ENCODE assay signal across 11 cellular contexts in the genomic region with DNA sequence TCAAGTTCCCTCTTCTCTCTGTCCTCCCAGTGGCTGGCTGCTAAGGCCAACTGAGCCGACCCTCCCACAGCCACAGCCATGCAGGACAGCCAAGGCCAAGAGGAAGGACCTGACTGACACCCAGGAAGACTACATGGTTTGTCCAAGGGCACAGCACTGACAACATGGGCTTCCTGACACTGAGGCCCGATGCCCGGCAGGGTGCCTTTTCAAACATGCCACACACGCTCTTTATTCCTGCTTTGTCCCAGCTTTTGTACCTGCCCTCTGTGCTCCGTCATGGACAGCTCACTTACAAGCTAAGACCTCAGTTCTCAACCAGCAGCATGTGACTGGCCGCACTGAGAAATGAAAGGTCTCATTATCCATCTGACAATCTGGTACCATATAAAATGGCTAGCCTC. TPM values are rescaled to one million over a fixed set of nuclear protein-coding genes. Genes with fewer than 3 reads are reported as not detected.
DNase-seq lines count a peak whose midpoint lies in the region; ATAC-seq and TF ChIP-seq lines count a peak whose summit lies in the region.
"Had no signal": no experiment of that assay in that cellular context is flagged by ENCODE, and none has a peak within 500 bp of the region (broad histone marks: within the 10 kb centered on the region; RNA-seq: fewer than 3 reads in every experiment).

No MANE protein-coding gene starts in this region.

- H3K9me3 ChIP-seq in right atrium auricular region = no peaks in the 10 kb centered on the region
- H3K9me3 ChIP-seq in skeletal muscle tissue (ENCODE audit: control insufficient read depth in 3 of 3, low read length in 3 of 3) = no peaks in the 10 kb centered on the region
- no peaks in the 10 kb centered on the region for H3K9me3 ChIP-seq in CD8-positive, alpha-beta T cell (ENCODE audit: low read length)

- H3K4me3 ChIP-seq in right atrium auricular region = no peak overlapping the region
- H3K4me3 ChIP-seq in skeletal muscle tissue (ENCODE audit: low read length in 3 of 3) = peak overlapping the region in 1 of 3 donors; percentile 14
- no peak overlapping the region for H3K4me3 ChIP-seq in CD8-positive, alpha-beta T cell (ENCODE audit: low read depth, low read length)

- POLR2A ChIA-PET in activated B cell treated with CpG ODN at 0.5 μM for 24 hours (lab: Charles Lee) = interaction anchor here (0.6 to 4.2 kb wide), 5 partner anchors 46 to 288 kb away, joined by 5 to 48 read pairs (median 6); partner anchors contain the start of genes POLG2 and TEX2
- POLR2A ChIA-PET in CD8-positive, alpha-beta T cell (lab: Charles Lee) = interaction anchor here (0.6 to 1.3 kb wide), 2 partner anchors 11 to 72 kb away, joined by 3 to 4 read pairs; no protein-coding TSS in a partner anchor

- H3K9ac ChIP-seq in skeletal muscle tissue (ENCODE audit: low read depth in 1 of 3, low read length in 3 of 3) = peak overlapping the region in 2 of 3 donors; percentile 16 to 79

- H3K27me3 ChIP-seq in right atrium auricular region = no peaks in the 10 kb centered on the region
- H3K27me3 ChIP-seq in skeletal muscle tissue (ENCODE audit: control insufficient read depth in 3 of 3, insufficient read depth in 3 of 3, low read length in 3 of 3) = no peaks in the 10 kb centered on the region
- H3K27me3 ChIP-seq in CD8-positive, alpha-beta T cell (ENCODE audit: insufficient read depth, low read length) = no peaks in the 10 kb centered on the region

- peaks cover 31% of the 10 kb centered on the region for H3K4me1 Mint-ChIP-seq in activated B cell treated with CpG ODN at 0.5 μM for 24 hours
- H3K4me1 Mint-ChIP-seq in CD8-positive, alpha-beta T cell (ENCODE audit: low read depth) = peaks cover 24% of the 10 kb centered on the region

- H3K27ac Mint-ChIP-seq in activated B cell treated with CpG ODN at 0.5 μM for 24 hours = peak overlapping the region; percentile 76
- no peak overlapping the region for H3K27ac Mint-ChIP-seq in CD8-positive, alpha-beta T cell

- no peak for TF ChIP-seq CTCF in activated B cell treated with CpG ODN at 0.5 μM for 24 hours (IDR thresholded peaks at IDR 0.05)
- no peak for TF ChIP-seq CTCF in right atrium auricular region (IDR thresholded peaks at IDR 0.05)
- no peak for TF ChIP-seq CTCF in CD8-positive, alpha-beta T cell (IDR thresholded peaks at IDR 0.05)
- no peak for TF ChIP-seq CTCF in GM20000 (IDR thresholded peaks at IDR 0.05; ENCODE audit: extremely low read depth, missing control alignments)

- H3K27ac ChIP-seq in right atrium auricular region = peak overlapping the region; percentile 71 to 77
- H3K27ac ChIP-seq in skeletal muscle tissue (ENCODE audit: low read depth, low read length) = peak overlapping the region; percentile 62
- H3K27ac ChIP-seq in CD8-positive, alpha-beta T cell (ENCODE audit: low read depth, low read length) = no peak overlapping the region

- H3K4me3 Mint-ChIP-seq in activated B cell treated with CpG ODN at 0.5 μM for 24 hours = peak overlapping the region; percentile 36
- H3K4me3 Mint-ChIP-seq in CD8-positive, alpha-beta T cell = no peak overlapping the region

- no peaks in the 10 kb centered on the region for H3K9me3 Mint-ChIP-seq in activated B cell treated with CpG ODN at 0.5 μM for 24 hours
- H3K9me3 Mint-ChIP-seq in CD8-positive, alpha-beta T cell = peaks cover 4% of the 10 kb centered on the region

- H3K4me1 ChIP-seq in right atrium auricular region (peaks cover 0 to 44% of the 10 kb centered on the region in 2 donors), skeletal muscle tissue (ENCODE audit: control insufficient read depth in 3 of 3, insufficient read depth in 3 of 3, low read length in 3 of 3) (peaks cover 37 to 53% (median 40%) of the 10 kb centered on the region in 3 donors)
- H3K4me1 ChIP-seq in CD8-positive, alpha-beta T cell (ENCODE audit: insufficient read depth, low read length) = peaks cover 20% of the 10 kb centered on the region

- H3K36me3 Mint-ChIP-seq in activated B cell treated with CpG ODN at 0.5 μM for 24 hours (ENCODE audit: low read depth) = peaks cover 14% of the 10 kb centered on the region
- H3K36me3 Mint-ChIP-seq in CD8-positive, alpha-beta T cell = peaks cover 21% of the 10 kb centered on the region

- DNase-seq in activated B cell treated with CpG ODN at 0.5 μM for 24 hours (peak; percentile 21), right atrium auricular region (ENCODE audit: low spot score) (no peak), cerebellum (ENCODE audit: low spot score) (no peak), GM20000 (ENCODE audit: low spot score) (no peak)
- DNase-seq in CD8-positive, alpha-beta T cell = no peak
- DNase-seq: activated CD4-positive, alpha-beta T cell treated with anti-CD3 and anti-CD28 coated beads, Interleukin-2, amount 50 U/mL, for 1 hour; midbrain; NCI-H1930 had no signal

- H3K36me3 ChIP-seq in right atrium auricular region (peaks cover 18% of the 10 kb centered on the region), skeletal muscle tissue (ENCODE audit: control insufficient read depth in 3 of 3, insufficient read depth in 3 of 3, low read length in 3 of 3) (peaks cover 17 to 18% (median 18%) of the 10 kb centered on the region in 3 donors)
- H3K36me3 ChIP-seq in CD8-positive, alpha-beta T cell (ENCODE audit: insufficient read depth, low read length) = no peaks in the 10 kb centered on the region

- intact Hi-C loops in activated B cell treated with CpG ODN at 0.5 μM for 24 hours (cut with micrococcal nuclease) = loop anchor here (2.0 to 5.0 kb wide), 3 partner anchors 66 to 190 kb away; no protein-coding TSS in a partner anchor
- intact Hi-C loops in CD8-positive, alpha-beta T cell (cut with DNase I, micrococcal nuclease) = loop anchor here in 1 of 2 experiments (5.0 kb wide), 1 partner anchor 65 kb away; no protein-coding TSS in a partner anchor

- ATAC-seq in GM18498 (IDR thresholded peaks at IDR 0.05; ENCODE audit: unreplicated experiment) (peak; percentile 10), activated B cell treated with CpG ODN at 0.5 μM for 24 hours (ENCODE audit: low read depth) (no peak), HG02840 (IDR thresholded peaks at IDR 0.05; ENCODE audit: low FRiP score, unreplicated experiment) (no peak)
- ATAC-seq in CD8-positive, alpha-beta T cell = no peak

- CTCF ChIA-PET in activated B cell treated with CpG ODN at 0.5 μM for 24 hours (lab: Charles Lee) = interaction anchor here (1.5 kb wide), 1 partner anchor 84 kb away, joined by 3 read pairs; no protein-coding TSS in a partner anchor
- CTCF ChIA-PET in CD8-positive, alpha-beta T cell (lab: Charles Lee) = interaction anchor here (1.6 kb wide), 1 partner anchor 50 kb away, joined by 3 read pairs; no protein-coding TSS in a partner anchor

- H3K27me3 Mint-ChIP-seq in activated B cell treated with CpG ODN at 0.5 μM for 24 hours = no peaks in the 10 kb centered on the region
- no peaks in the 10 kb centered on the region for H3K27me3 Mint-ChIP-seq in CD8-positive, alpha-beta T cell (ENCODE audit: low read depth)

RNA-seq across cellular contexts. Expression of gene TEX2, which starts 45.8 kb away (rescaled TPM):
- total RNA-seq in activated B cell treated with CpG ODN at 0.5 μM for 24 hours = 8.1 TPM in 2 replicates
- total RNA-seq in right atrium auricular region = 10 to 100 TPM; 42.6 to 44.4 TPM
- 20.4 TPM for total RNA-seq in skeletal muscle tissue
- 26.9 TPM for total RNA-seq in cerebellum
- 1 to 10 TPM; 4.8 to 5.6 TPM for total RNA-seq in CD8-positive, alpha-beta T cell
